In the genomic region with DNA sequence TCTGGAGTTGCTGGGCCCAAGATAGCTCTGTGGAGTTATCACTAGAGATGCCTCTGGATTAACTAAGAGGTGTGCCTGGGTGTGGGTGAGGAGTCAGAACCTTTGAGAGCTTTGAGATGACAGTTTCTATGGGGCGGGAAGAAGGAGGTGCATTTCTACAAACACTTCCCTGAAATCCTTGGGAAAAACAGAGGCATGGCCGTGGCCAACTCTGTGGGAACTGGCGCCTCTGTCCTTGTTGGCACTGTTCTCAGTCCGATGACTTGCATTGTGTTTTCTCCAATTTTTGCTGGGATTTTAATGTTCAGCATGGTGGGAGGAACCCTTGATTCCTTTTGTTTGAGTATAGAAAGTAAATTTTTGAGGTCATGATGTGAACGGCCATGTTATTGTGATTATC, we compare ENCODE assay signal across 23 cellular contexts.
DNase-seq lines count a peak whose midpoint lies in the region; ATAC-seq and TF ChIP-seq lines count a peak whose summit lies in the region.
"Had no signal": no experiment of that assay in that cellular context is flagged by ENCODE, and none has a peak within 500 bp of the region (broad histone marks: within the 10 kb centered on the region; RNA-seq: fewer than 3 reads in every experiment).

No MANE protein-coding gene starts in this region.

- H3K27ac ChIP-seq in cardiac muscle cell, result peak overlapping the region; percentile 83
- H3K27ac ChIP-seq in RWPE1, result 0 out of 2 replicates have a peak overlapping the region, but pooled peaks have one; percentile 22
- H3K27ac ChIP-seq: 22Rv1 had no signal

- ATAC-seq in Right ventricle myocardium superior (ENCODE audit: poor library complexity), result no peak
- ATAC-seq in sciatic nerve, result peak; percentile 42
- no peak for ATAC-seq in HG02938 (IDR thresholded peaks at IDR 0.05; ENCODE audit: unreplicated experiment)
- ATAC-seq in GM21360 (IDR thresholded peaks at IDR 0.05; ENCODE audit: unreplicated experiment), result no peak
- ATAC-seq: GM23338, PC-3 had no signal

- H3K4me3 Mint-ChIP-seq in chondrocyte (ENCODE audit: unreplicated experiment), result no peak overlapping the region
- H3K4me3 Mint-ChIP-seq: CD14-positive monocyte, GM23338, H9 had no signal

- peaks cover 18% of the 10 kb centered on the region for H3K4me1 ChIP-seq in cardiac muscle cell (ENCODE audit: low read depth)

- CTCF ChIA-PET in RWPE1 (lab: Yijun Ruan, JAX), result interaction anchor here (2.1 kb wide), 1 partner anchor 13 kb away, joined by 12 read pairs; no protein-coding TSS in a partner anchor

- no peaks in the 10 kb centered on the region for H3K27me3 Mint-ChIP-seq in chondrocyte (ENCODE audit: low read depth)

- TF ChIP-seq CTCF in cardiac muscle cell (IDR thresholded peaks at IDR 0.05; ENCODE audit: low read depth, low read length), result no peak
- no peak for TF ChIP-seq CTCF in RWPE1 (conservative IDR thresholded peaks at IDR 0.05; ENCODE audit: low read depth)
- no peak for TF ChIP-seq CTCF in chondrocyte (IDR thresholded peaks at IDR 0.05)

- H3K4me1 Mint-ChIP-seq in chondrocyte (ENCODE audit: low read depth), result peaks cover 9% of the 10 kb centered on the region
- H3K4me1 Mint-ChIP-seq: CD14-positive monocyte had no signal

- H3K27ac Mint-ChIP-seq in chondrocyte (ENCODE audit: unreplicated experiment), result peak overlapping the region; percentile 25
- H3K27ac Mint-ChIP-seq: GM23338 had no signal

- DNase-seq in cardiac muscle cell (ENCODE audit: low read depth in 1 of 2, low spot score in 1 of 2) (no peak), Right ventricle myocardium superior (no peak), RWPE1 (ENCODE audit: low spot score) (no peak), chondrocyte (ENCODE audit: low spot score) (no peak), sciatic nerve (ENCODE audit: low spot score) (no peak), DMS 273 treated with DMSO at 0.1 percent for 48 hours (lab: John Stamatoyannopoulos, UW) (no peak)
- DNase-seq: BE2C, H9, KBM-7, MV-4-11, NCI-H1105, NCI-H1436 treated with DMSO at 0.1 percent for 48 hours, NCI-H187 treated with DMSO at 0.1 percent for 48 hours, NCI-H446, NCI-H524 treated with DMSO at 0.1 percent for 48 hours, NCI-H774, PC-3, SHP77 had no signal

- H3K4me3 ChIP-seq in cardiac muscle cell, result no peak overlapping the region
- H3K4me3 ChIP-seq: GM23338 had no signal

- H3K27me3 ChIP-seq in cardiac muscle cell, result no peaks in the 10 kb centered on the region
- H3K27me3 ChIP-seq: BE2C had no signal

- peaks cover 62% of the 10 kb centered on the region for H3K36me3 Mint-ChIP-seq in chondrocyte (ENCODE audit: low read depth)

- POLR2A ChIA-PET in RWPE1 (lab: Yijun Ruan, JAX; ENCODE audit: low non-redundant PET), result no interaction called here

- intact Hi-C loops in Right ventricle myocardium superior (cut with DNase I), result no loop called here
- intact Hi-C loops in sciatic nerve (cut with DNase I), result no loop called here

- peaks cover 22% of the 10 kb centered on the region for H3K36me3 ChIP-seq in cardiac muscle cell
- H3K36me3 ChIP-seq: BE2C had no signal

- no peaks in the 10 kb centered on the region for H3K9me3 Mint-ChIP-seq in chondrocyte (ENCODE audit: low read depth)
- H3K9me3 Mint-ChIP-seq: CD14-positive monocyte, GM23338, H9 had no signal

- no peaks in the 10 kb centered on the region for H3K9me3 ChIP-seq in cardiac muscle cell (ENCODE audit: low read depth)
- H3K9me3 ChIP-seq: BE2C had no signal
